In the genomic region with DNA sequence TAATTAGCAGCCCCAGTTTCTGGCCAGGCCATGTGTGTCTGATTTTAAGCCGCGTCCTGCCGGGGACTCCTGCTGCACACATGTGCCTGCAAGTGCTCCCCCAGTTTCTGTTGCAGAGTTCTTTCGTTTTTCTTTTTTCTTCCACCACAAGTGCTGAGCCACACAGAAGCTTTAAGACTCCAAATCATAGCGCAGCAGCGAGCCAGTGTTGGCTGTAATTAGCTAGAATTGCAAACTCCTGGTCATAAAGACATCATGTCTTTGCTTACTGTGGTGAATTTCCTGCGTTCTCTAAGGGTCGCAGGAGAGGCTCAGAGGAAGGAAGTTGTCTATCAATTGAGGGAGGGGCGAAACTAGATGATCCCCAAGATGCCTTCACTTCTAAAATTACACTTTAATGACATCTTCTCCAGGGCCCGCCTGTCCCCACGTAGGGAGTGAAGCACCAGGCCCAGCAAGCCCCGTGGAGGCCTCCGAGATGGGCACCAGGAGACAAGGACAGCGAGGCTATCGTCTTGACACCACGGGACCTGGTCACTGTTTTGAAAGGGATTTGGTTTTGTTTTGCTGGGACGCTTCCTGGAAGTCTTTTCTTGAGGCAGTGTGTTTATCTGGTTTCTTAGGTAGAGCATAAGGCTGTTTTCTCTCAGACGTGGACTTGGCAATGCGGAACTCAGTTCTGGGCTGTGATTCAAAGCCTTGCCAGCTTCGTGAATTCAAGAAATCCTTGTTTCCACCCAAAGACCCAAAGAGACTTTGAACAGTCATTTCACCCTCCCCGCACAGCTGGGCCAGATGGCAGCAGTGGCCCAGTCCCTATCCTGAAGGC, we compare ENCODE assay signal across 8 cellular contexts.
DNase-seq lines count a peak whose midpoint lies in the region; ATAC-seq and TF ChIP-seq lines count a peak whose summit lies in the region.

No MANE protein-coding gene starts in this region.

- no peak for TF ChIP-seq EP300 in ovary (IDR thresholded peaks at IDR 0.05)

- peaks cover 5% of the 10 kb centered on the region for H3K36me3 Mint-ChIP-seq in stimulated activated effector memory CD8-positive, alpha-beta T cell treated with anti-CD3 and anti-CD28 coated beads, Interleukin-12 subunit alpha, Interleukin-12 subunit beta, amount 100 ng/mL, for 72 hours

- TF ChIP-seq CTCF in DND-41 (IDR thresholded peaks at IDR 0.05; ENCODE audit: borderline replicate concordance, extremely low read depth, low read length, poor library complexity, severe bottlenecking) (no peak), NB4 (IDR thresholded peaks at IDR 0.05; ENCODE audit: low read depth, low read length) (no peak), ovary (IDR thresholded peaks at IDR 0.05) (no peak)

- 57 to 65% (median 57%) methylated on average over 21 of the region's 21 CpGs for WGBS in ovary, 3 donors

- intact Hi-C loops in ovary (cut with DNase I): no loop called here

- H3K27ac ChIP-seq in DND-41 (ENCODE audit: low read length): peak overlapping the region; percentile 93
- no peak overlapping the region for H3K27ac ChIP-seq in ovary

- peak overlapping the region; percentile 59 for H3K4me2 ChIP-seq in DND-41 (ENCODE audit: insufficient read depth, low read length)

- H3K4me1 ChIP-seq in DND-41 (ENCODE audit: insufficient read depth, low read length): peaks cover 87% of the 10 kb centered on the region
- no peaks in the 10 kb centered on the region for H3K4me1 ChIP-seq in ovary (ENCODE audit: insufficient read depth)

- no peak for TF ChIP-seq POLR2A in NB4 (IDR thresholded peaks at IDR 0.05; ENCODE audit: extremely low read depth, insufficient read length)
- TF ChIP-seq POLR2A in ovary (IDR thresholded peaks at IDR 0.05): no peak

- ATAC-seq in DND-41 (ENCODE audit: insufficient read depth, low read depth) (peak; percentile 72), GM21423 (IDR thresholded peaks at IDR 0.05; ENCODE audit: unreplicated experiment) (peak; percentile 69)
- peak; percentile 71 for ATAC-seq in stimulated activated effector memory CD8-positive, alpha-beta T cell treated with anti-CD3 and anti-CD28 coated beads, Interleukin-12 subunit alpha, Interleukin-12 subunit beta, amount 100 ng/mL, for 72 hours

- H3K4me3 Mint-ChIP-seq in stimulated activated effector memory CD8-positive, alpha-beta T cell treated with anti-CD3 and anti-CD28 coated beads, Interleukin-12 subunit alpha, Interleukin-12 subunit beta, amount 100 ng/mL, for 72 hours: peak overlapping the region; percentile 70

- H3K4me1 Mint-ChIP-seq in stimulated activated effector memory CD8-positive, alpha-beta T cell treated with anti-CD3 and anti-CD28 coated beads, Interleukin-12 subunit alpha, Interleukin-12 subunit beta, amount 100 ng/mL, for 72 hours: peaks cover 65% of the 10 kb centered on the region

- peak overlapping the region; percentile 48 for H3K27ac Mint-ChIP-seq in stimulated activated effector memory CD8-positive, alpha-beta T cell treated with anti-CD3 and anti-CD28 coated beads, Interleukin-12 subunit alpha, Interleukin-12 subunit beta, amount 100 ng/mL, for 72 hours

- no peaks in the 10 kb centered on the region for H3K27me3 ChIP-seq in DND-41 (ENCODE audit: insufficient read depth, low read length, poor library complexity)
- no peaks in the 10 kb centered on the region for H3K27me3 ChIP-seq in ovary

- H3K4me3 ChIP-seq in DND-41 (ENCODE audit: low read depth in 1 of 2, low read length in 2 of 2): peak overlapping the region in 1 of 2 experiments; percentile 45; a peak in 2 of 4 replicates
- H3K4me3 ChIP-seq in NB4 (ENCODE audit: low read depth, low read length): no peak overlapping the region
- no peak overlapping the region for H3K4me3 ChIP-seq in ovary

- H3K9me3 ChIP-seq in DND-41 (ENCODE audit: insufficient read depth, low read length, severe bottlenecking) (no peaks in the 10 kb centered on the region), ovary (no peaks in the 10 kb centered on the region)

- peaks cover 9% of the 10 kb centered on the region; the same call in 1 of the 2 replicates for H3K36me3 ChIP-seq in DND-41 (ENCODE audit: insufficient read depth, low read length)
- no peaks in the 10 kb centered on the region for H3K36me3 ChIP-seq in ovary

- DNase-seq in DND-41 (peak; percentile 74), NB4 (ENCODE audit: low read depth) (peak; percentile 46), dermis blood vessel endothelial cell (peak; percentile 48), ovary (no peak), globus pallidus (ENCODE audit: low spot score) (no peak), SW480 (ENCODE audit: low spot score) (no peak)
- DNase-seq in stimulated activated effector memory CD8-positive, alpha-beta T cell treated with anti-CD3 and anti-CD28 coated beads, Interleukin-12 subunit alpha, Interleukin-12 subunit beta, amount 100 ng/mL, for 72 hours (ENCODE audit: low spot score in 2 of 2): peak in 1 of 2 donors; percentile 64

- H2AFZ ChIP-seq in DND-41 (ENCODE audit: low read depth, low read length): peak overlapping the region; percentile 48

- H3K9me3 Mint-ChIP-seq in stimulated activated effector memory CD8-positive, alpha-beta T cell treated with anti-CD3 and anti-CD28 coated beads, Interleukin-12 subunit alpha, Interleukin-12 subunit beta, amount 100 ng/mL, for 72 hours: no peaks in the 10 kb centered on the region

- peak overlapping the region; percentile 58 for H3K9ac ChIP-seq in DND-41 (ENCODE audit: low read depth, low read length)

- no peaks in the 10 kb centered on the region for H4K20me1 ChIP-seq in DND-41 (ENCODE audit: insufficient read depth, low read length)

- H3K79me2 ChIP-seq in DND-41 (ENCODE audit: insufficient read depth, low read length): peaks cover 90% of the 10 kb centered on the region

Comparison
In these comparisons a context has a peak if more than half of its experiments do, and no peak if none do; other contexts are left out.
1. DNase-seq: peak in DND-41 (single experiment), NB4 (single experiment) and dermis blood vessel endothelial cell (single experiment); none in ovary (0 of 5), globus pallidus (single experiment) and SW480 (single experiment).
2. Peak in every context shown above with its lines, with median percentiles within 50 percentile points of each other: ATAC-seq.